20 cellular contexts compared by ENCODE assay signal in the genomic region with DNA sequence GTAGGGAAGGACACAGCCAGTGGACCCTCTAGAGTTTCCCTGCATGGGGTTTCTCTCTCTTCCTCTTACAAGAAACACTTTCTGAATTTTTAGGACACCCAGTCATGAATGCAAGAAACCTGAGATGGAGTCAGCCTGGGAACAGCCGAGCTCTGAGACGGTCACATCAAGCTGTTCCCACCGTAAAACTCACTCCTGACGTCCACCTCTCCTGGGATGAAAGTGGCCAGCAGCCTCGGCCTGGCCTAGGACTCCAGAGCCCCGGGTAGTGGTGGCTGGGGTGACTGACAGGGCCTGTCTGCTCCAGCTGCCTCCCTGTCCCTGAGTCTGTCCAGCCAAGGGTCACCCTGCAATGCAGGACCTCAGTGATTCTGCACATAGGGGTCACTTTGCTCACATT.
"Had no signal": no experiment of that assay in that cellular context is flagged by ENCODE, and none has a peak within 500 bp of the region (broad histone marks: within the 10 kb centered on the region; RNA-seq: fewer than 3 reads in every experiment).

No MANE protein-coding gene starts in this region.

- ATAC-seq: activated T-cell treated with anti-CD3 and anti-CD28 coated beads, Interleukin-2, amount 50 U/mL, for 4 hours; natural killer cell; sciatic nerve; T-cell had no signal

- H3K4me1 Mint-ChIP-seq: natural killer cell had no signal

- H3K9me3 Mint-ChIP-seq: activated CD4-positive, alpha-beta memory T cell treated with anti-CD3 and anti-CD28 coated beads for 36 hours; natural killer cell had no signal

- H3K4me3 Mint-ChIP-seq: activated CD4-positive, alpha-beta memory T cell treated with anti-CD3 and anti-CD28 coated beads for 36 hours; activated naive CD8-positive, alpha-beta T cell; activated T-cell treated with anti-CD3 and anti-CD28 coated beads, Interleukin-2, amount 50 U/mL, for 4 hours; natural killer cell; T-cell had no signal

- H3K9me3 ChIP-seq: thoracic aorta had no signal

- H3K36me3 ChIP-seq: left ventricle myocardium inferior, stomach, thoracic aorta had no signal

- H3K27ac ChIP-seq: coronary artery, left ventricle myocardium inferior, stomach, thoracic aorta had no signal

- H3K4me1 ChIP-seq: left ventricle myocardium inferior, stomach had no signal

- H3K27me3 Mint-ChIP-seq: activated naive CD8-positive, alpha-beta T cell had no signal

- H3K36me3 Mint-ChIP-seq: activated CD4-positive, alpha-beta memory T cell treated with anti-CD3 and anti-CD28 coated beads for 36 hours; activated naive CD8-positive, alpha-beta T cell; natural killer cell; T-cell had no signal

- H3K4me3 ChIP-seq: coronary artery, left ventricle myocardium inferior, stomach, thoracic aorta had no signal

- H3K27ac Mint-ChIP-seq: activated CD4-positive, alpha-beta memory T cell treated with anti-CD3 and anti-CD28 coated beads for 36 hours; activated naive CD8-positive, alpha-beta T cell; natural killer cell; T-cell had no signal

- DNase-seq: activated CD4-positive, alpha-beta memory T cell treated with anti-CD3 and anti-CD28 coated beads for 36 hours; activated effector memory CD4-positive, alpha-beta T cell treated with anti-CD3 and anti-CD28 coated beads, Interleukin-2, amount 50 U/mL, for 16 hours; activated T-cell treated with anti-CD3 and anti-CD28 coated beads, Interleukin-2, amount 50 U/mL, for 4 hours; amniotic stem cell; caudate nucleus; effector CD8-positive, alpha-beta T cell; foreskin fibroblast; hippocampal formation; kidney; left ventricle myocardium inferior; natural killer cell; stimulated activated CD4-positive, alpha-beta T cell treated with anti-CD3 and anti-CD28 coated beads, Interleukin-12 subunit alpha, Interleukin-12 subunit beta, amount 100 ng/mL, for 4 hours; stimulated activated CD4-positive, alpha-beta T cell treated with anti-CD3 and anti-CD28 coated beads, Interleukin-2, amount 100 ng/mL, for 24 hours; stomach; T-cell; T-helper 9 cell had no signal
